ENCODE assay signal across 5 cellular contexts in the genomic region with DNA sequence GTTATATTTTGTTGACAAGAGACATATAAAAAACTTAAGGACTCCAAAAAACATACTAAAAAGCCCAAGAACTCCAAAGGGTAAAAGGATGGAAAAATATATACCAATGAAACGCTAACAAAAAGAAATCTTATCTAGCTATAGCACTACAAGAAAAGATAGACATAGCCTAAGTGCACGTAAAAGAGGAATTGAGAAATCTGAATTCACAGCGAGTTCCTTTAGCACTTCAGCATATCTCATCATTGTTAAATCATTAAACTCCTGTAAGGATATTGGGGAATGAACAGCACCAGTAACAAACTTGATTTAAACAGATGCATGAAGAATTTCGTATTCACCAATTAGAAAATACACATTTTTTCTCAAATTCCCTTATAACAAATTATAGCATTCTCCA.
"Had no signal": no experiment of that assay in that cellular context is flagged by ENCODE, and none has a peak within 500 bp of the region (broad histone marks: within the 10 kb centered on the region; RNA-seq: fewer than 3 reads in every experiment).

No MANE protein-coding gene starts in this region.

- DNase-seq: GDM1, GF-D8 had no signal

- FAIRE-seq: GM12892, GM18507, GM19239 had no signal
